Comparison of ENCODE assay signal across 8 cellular contexts in the genomic region with DNA sequence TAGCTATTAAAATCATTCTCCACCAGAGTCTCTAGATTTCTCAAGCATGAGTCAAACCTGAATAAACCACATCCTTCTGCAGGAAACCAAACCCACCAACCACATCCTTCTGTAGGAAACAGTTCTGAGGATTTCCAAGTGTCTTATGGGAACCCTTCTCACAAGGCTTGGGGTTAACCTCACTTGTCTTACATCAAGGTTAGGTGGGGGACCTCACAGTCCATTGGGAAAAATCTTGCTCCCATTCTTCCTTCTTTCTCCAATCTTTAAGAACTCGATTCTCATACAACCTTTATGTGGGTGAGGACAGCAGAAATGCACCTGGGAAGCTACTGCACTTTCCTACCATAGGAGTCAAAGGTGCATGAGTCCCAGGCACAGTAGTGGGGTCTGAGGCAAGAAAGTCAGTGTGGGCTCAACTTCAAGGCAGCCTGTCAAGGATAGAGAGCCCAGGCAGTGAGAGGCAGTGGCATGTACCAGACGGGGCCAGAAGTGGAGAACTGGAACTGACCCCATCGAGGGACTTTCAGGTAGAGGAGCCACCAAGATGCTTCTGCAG.
DNase-seq lines count a peak whose midpoint lies in the region; ATAC-seq lines count a peak whose summit lies in the region.

No MANE protein-coding gene starts in this region.

- POLR2A ChIA-PET in T-cell (lab: Charles Lee), result interaction anchor here in 1 of 2 donors (1.0 kb wide), 1 partner anchor 614 kb away, joined by 3 read pairs; no protein-coding TSS in a partner anchor

- H3K9me3 Mint-ChIP-seq in T-cell, result no peaks in the 10 kb centered on the region
- no peaks in the 10 kb centered on the region for H3K9me3 Mint-ChIP-seq in central memory CD8-positive, alpha-beta T cell

- CTCF ChIA-PET in T-cell (lab: Charles Lee), result interaction anchor here in 1 of 2 donors (0.6 to 1.0 kb wide), 5 partner anchors 14 to 736 kb away, joined by 3 read pairs; partner anchors contain the start of gene WTAP

- peak; percentile 15 to 55 (median 16) for DNase-seq in stimulated activated CD4-positive, alpha-beta T cell treated with anti-CD3 and anti-CD28 coated beads, Interleukin-12 subunit alpha, Interleukin-12 subunit beta, amount 100 ng/mL, for 48 hours (ENCODE audit: low read depth in 2 of 3, low spot score in 1 of 3)
- DNase-seq in stimulated activated CD4-positive, alpha-beta T cell treated with anti-CD3 and anti-CD28 coated beads, Interleukin-12 subunit alpha, Interleukin-12 subunit beta, amount 100 ng/mL, for 4 hours, result no peak
- DNase-seq in T-cell (peak in 30 of 34 experiments; percentile 8 to 70 (median 46)), NCI-H82 treated with DMSO at 0.1 percent for 48 hours (lab: John Stamatoyannopoulos, UW; ENCODE audit: unreplicated experiment) (no peak), UCSD-AML1 (lab: John Stamatoyannopoulos, UW; ENCODE audit: unreplicated experiment) (no peak)
- peak; percentile 19 to 64 for DNase-seq in central memory CD8-positive, alpha-beta T cell (ENCODE audit: low spot score in 2 of 2)
- peak; percentile 10 for DNase-seq in stimulated activated CD8-positive, alpha-beta memory T cell treated with anti-CD3 and anti-CD28 coated beads, Interleukin-12 subunit alpha, Interleukin-12 subunit beta, amount 100 ng/mL, for 4 hours (ENCODE audit: low read depth)

- ATAC-seq in HG03103 (IDR thresholded peaks at IDR 0.05; ENCODE audit: low read depth, unreplicated experiment) (peak; percentile 97), T-cell (replicated peaks in 1 of 4) (peak; percentile 84 to 98 (median 94))
- peak; percentile 97 for ATAC-seq in central memory CD8-positive, alpha-beta T cell (replicated peaks; ENCODE audit: extremely low read depth, poor library complexity, severe bottlenecking)

- H3K4me1 Mint-ChIP-seq in T-cell, result peaks cover 76 to 83% (median 83%) of the 10 kb centered on the region in 3 donors
- peaks cover 70% of the 10 kb centered on the region for H3K4me1 Mint-ChIP-seq in central memory CD8-positive, alpha-beta T cell

- H3K27me3 Mint-ChIP-seq in T-cell, result peaks cover 0 to 10% of the 10 kb centered on the region in 2 donors
- H3K27me3 Mint-ChIP-seq in central memory CD8-positive, alpha-beta T cell, result no peaks in the 10 kb centered on the region

- peak overlapping the region; percentile 16 to 34 for H3K27ac Mint-ChIP-seq in T-cell
- H3K27ac Mint-ChIP-seq in central memory CD8-positive, alpha-beta T cell (ENCODE audit: low read depth), result peak overlapping the region; percentile 85

- peak overlapping the region; percentile 15 to 82 (median 25) for H3K4me3 Mint-ChIP-seq in T-cell
- peak overlapping the region; percentile 61 for H3K4me3 Mint-ChIP-seq in central memory CD8-positive, alpha-beta T cell

- H3K36me3 Mint-ChIP-seq in T-cell, result peaks cover 8% of the 10 kb centered on the region
- peaks cover 4% of the 10 kb centered on the region for H3K36me3 Mint-ChIP-seq in central memory CD8-positive, alpha-beta T cell (ENCODE audit: insufficient read depth)

Comparison
In these comparisons a context has a peak if more than half of its experiments do, and no peak if none do; other contexts are left out.
1. DNase-seq: peak in stimulated activated CD4-positive, alpha-beta T cell treated with anti-CD3 and anti-CD28 coated beads, Interleukin-12 subunit alpha, Interleukin-12 subunit beta, amount 100 ng/mL, for 48 hours (3 of 3), T-cell (30 of 34), central memory CD8-positive, alpha-beta T cell (2 of 2) and stimulated activated CD8-positive, alpha-beta memory T cell treated with anti-CD3 and anti-CD28 coated beads, Interleukin-12 subunit alpha, Interleukin-12 subunit beta, amount 100 ng/mL, for 4 hours (single experiment); none in stimulated activated CD4-positive, alpha-beta T cell treated with anti-CD3 and anti-CD28 coated beads, Interleukin-12 subunit alpha, Interleukin-12 subunit beta, amount 100 ng/mL, for 4 hours (single experiment), NCI-H82 treated with DMSO at 0.1 percent for 48 hours (single experiment) and UCSD-AML1 (single experiment).
2. Peak in every context shown above with its lines, with median percentiles within 50 percentile points of each other: ATAC-seq.